Comparison of ENCODE assay signal across 7 cellular contexts in genomic region chr17:70767102-70767701, GRCh38.
DNase-seq lines count a peak whose midpoint lies in the region; ATAC-seq and TF ChIP-seq lines count a peak whose summit lies in the region.

No MANE protein-coding gene starts in this region.

- H3K9me3 ChIP-seq in liver (ENCODE audit: control insufficient read depth in 4 of 4, low read length in 3 of 4) = no peaks in the 10 kb centered on the region

- H3K4me1 ChIP-seq in liver (ENCODE audit: control insufficient read depth in 4 of 4, insufficient read depth in 4 of 4, low read length in 3 of 4) = peaks cover 0 to 2% (median 0%) of the 10 kb centered on the region in 4 donors

- WGBS in liver = 51% methylated on average over 2 of the region's 2 CpGs

- ATAC-seq in HG02973 (IDR thresholded peaks at IDR 0.05; ENCODE audit: unreplicated experiment) (no peak), GM21367 (IDR thresholded peaks at IDR 0.05; ENCODE audit: unreplicated experiment) (no peak), GM21786 (IDR thresholded peaks at IDR 0.05; ENCODE audit: unreplicated experiment) (no peak)

- no peak overlapping the region for H3K27ac ChIP-seq in liver (ENCODE audit: low read depth in 1 of 2, low read length in 2 of 2)

- peak; percentile 40 for TF ChIP-seq CTCF in GM10266 (IDR thresholded peaks at IDR 0.05; ENCODE audit: control insufficient read depth, insufficient read depth, low read depth, missing control alignments)
- peak; percentile 75 for TF ChIP-seq CTCF in astrocyte of the cerebellum (IDR thresholded peaks at IDR 0.05; ENCODE audit: low read depth, low read length, missing control alignments)
- peak; percentile 76 for TF ChIP-seq CTCF in liver (IDR thresholded peaks at IDR 0.05; ENCODE audit: low read depth, low read length, missing input control)

- no peak overlapping the region for H3K4me3 ChIP-seq in astrocyte of the cerebellum (ENCODE audit: low read depth, low read length)
- H3K4me3 ChIP-seq in liver (ENCODE audit: low read depth in 1 of 3, low read length in 3 of 3) = no peak overlapping the region

- TF ChIP-seq RAD21 in liver (IDR thresholded peaks at IDR 0.05) = peak; percentile 85 to 87

- in situ Hi-C loops in astrocyte of the cerebellum (cut with HindIII; ENCODE audit: low sequenced_read_pairs) = loop anchor here (25.0 kb wide), 2 partner anchors 670 to 1770 kb away; no protein-coding TSS in a partner anchor

- no peak overlapping the region for H3K9ac ChIP-seq in liver (ENCODE audit: low read depth in 1 of 2, low read length in 2 of 2)

- peak; percentile 8 for DNase-seq in GM10266 (ENCODE audit: extremely low spot score)
- peak; percentile 25 for DNase-seq in NCI-H1105 (lab: John Stamatoyannopoulos, UW)
- DNase-seq in astrocyte of the cerebellum (ENCODE audit: low read depth) = peak; percentile 32

- no peaks in the 10 kb centered on the region for H3K27me3 ChIP-seq in liver (ENCODE audit: control insufficient read depth in 4 of 4, insufficient read depth in 4 of 4, low read length in 3 of 4)

- H3K36me3 ChIP-seq in liver (ENCODE audit: control insufficient read depth in 4 of 4, insufficient read depth in 3 of 4, low read depth in 1 of 4, low read length in 3 of 4) = no peaks in the 10 kb centered on the region

TF ChIP-seq in liver, 16 proteins besides CTCF, POLR2A, EP300 and RAD21:
- TF ChIP-seq, protein P1, sequence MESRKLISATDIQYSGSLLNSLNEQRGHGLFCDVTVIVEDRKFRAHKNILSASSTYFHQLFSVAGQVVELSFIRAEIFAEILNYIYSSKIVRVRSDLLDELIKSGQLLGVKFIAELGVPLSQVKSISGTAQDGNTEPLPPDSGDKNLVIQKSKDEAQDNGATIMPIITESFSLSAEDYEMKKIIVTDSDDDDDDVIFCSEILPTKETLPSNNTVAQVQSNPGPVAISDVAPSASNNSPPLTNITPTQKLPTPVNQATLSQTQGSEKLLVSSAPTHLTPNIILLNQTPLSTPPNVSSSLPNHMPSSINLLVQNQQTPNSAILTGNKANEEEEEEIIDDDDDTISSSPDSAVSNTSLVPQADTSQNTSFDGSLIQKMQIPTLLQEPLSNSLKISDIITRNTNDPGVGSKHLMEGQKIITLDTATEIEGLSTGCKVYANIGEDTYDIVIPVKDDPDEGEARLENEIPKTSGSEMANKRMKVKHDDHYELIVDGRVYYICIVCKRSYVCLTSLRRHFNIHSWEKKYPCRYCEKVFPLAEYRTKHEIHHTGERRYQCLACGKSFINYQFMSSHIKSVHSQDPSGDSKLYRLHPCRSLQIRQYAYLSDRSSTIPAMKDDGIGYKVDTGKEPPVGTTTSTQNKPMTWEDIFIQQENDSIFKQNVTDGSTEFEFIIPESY (IDR thresholded peaks at IDR 0.05) = no peak
- TF ChIP-seq HNF4A (conservative IDR thresholded peaks at IDR 0.05) (no peak), SP1 (IDR thresholded peaks at IDR 0.05) (no peak), GABPA (IDR thresholded peaks at IDR 0.05 in 1 of 2, conservative IDR thresholded peaks at IDR 0.05 in 1 of 2) (no peak), HNF4G (IDR thresholded peaks at IDR 0.05) (no peak)
